Comparison of ENCODE assay signal across 1 cellular context in the genomic region with DNA sequence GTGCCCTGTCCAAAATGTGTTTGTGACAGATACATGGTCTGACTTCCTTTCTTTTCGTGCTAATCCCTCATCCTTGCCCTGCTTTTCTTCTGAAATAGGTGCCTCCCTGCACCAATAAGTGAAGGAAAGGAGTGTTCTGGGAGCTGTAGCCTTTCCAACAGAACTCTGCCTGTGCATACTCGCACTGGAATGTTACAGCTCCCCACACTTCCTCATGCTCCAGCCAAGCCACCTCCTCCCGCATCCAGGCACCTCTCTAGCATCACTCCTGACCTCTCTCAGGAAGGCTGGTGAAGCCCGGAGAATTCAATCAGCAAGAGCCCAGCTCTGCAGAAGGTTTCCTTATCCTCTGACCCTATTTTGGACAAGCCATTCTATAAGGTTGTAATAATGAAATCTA.
TF ChIP-seq lines count a peak whose summit lies in the region.

No MANE protein-coding gene starts in this region.

TF ChIP-seq in WTC11, 78 proteins besides CTCF, POLR2A, EP300 and RAD21 (continued from another document):
- TF ChIP-seq, protein P1, sequence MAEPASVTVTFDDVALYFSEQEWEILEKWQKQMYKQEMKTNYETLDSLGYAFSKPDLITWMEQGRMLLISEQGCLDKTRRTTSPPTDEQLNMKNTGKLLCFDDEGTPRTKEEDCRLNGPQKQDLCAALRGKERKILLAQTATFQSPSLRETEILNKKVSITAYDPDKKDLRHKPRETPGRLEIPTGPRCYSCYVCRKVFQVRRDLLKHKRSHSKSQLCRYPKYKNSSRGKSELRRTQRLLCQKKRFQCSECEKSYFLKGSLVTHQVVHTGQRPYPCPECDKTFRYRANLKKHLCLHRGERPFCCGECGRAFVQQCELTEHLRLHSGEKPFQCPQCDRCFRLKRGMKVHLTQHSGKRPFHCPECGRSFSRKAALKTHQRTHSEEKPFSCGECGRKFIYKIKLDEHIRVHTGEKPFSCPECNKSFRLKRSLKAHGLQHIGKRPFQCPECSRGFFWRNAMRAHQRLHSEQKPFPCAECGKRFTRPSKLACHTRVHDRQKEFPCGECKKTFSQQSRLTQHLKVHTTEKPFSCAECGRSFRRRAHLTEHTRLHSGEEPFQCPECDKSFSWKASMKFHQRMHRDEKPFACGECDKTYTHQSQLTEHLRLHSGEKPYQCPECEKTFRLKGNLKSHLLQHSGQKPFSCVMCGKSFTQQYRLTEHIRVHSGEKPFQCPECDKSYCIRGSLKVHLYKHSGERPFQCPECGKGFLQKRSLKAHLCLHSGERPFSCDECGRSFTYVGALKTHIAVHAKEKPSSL (CRISPR knock-in tag; conservative IDR thresholded peaks at IDR 0.05): no peak
- TF ChIP-seq, protein P2, sequence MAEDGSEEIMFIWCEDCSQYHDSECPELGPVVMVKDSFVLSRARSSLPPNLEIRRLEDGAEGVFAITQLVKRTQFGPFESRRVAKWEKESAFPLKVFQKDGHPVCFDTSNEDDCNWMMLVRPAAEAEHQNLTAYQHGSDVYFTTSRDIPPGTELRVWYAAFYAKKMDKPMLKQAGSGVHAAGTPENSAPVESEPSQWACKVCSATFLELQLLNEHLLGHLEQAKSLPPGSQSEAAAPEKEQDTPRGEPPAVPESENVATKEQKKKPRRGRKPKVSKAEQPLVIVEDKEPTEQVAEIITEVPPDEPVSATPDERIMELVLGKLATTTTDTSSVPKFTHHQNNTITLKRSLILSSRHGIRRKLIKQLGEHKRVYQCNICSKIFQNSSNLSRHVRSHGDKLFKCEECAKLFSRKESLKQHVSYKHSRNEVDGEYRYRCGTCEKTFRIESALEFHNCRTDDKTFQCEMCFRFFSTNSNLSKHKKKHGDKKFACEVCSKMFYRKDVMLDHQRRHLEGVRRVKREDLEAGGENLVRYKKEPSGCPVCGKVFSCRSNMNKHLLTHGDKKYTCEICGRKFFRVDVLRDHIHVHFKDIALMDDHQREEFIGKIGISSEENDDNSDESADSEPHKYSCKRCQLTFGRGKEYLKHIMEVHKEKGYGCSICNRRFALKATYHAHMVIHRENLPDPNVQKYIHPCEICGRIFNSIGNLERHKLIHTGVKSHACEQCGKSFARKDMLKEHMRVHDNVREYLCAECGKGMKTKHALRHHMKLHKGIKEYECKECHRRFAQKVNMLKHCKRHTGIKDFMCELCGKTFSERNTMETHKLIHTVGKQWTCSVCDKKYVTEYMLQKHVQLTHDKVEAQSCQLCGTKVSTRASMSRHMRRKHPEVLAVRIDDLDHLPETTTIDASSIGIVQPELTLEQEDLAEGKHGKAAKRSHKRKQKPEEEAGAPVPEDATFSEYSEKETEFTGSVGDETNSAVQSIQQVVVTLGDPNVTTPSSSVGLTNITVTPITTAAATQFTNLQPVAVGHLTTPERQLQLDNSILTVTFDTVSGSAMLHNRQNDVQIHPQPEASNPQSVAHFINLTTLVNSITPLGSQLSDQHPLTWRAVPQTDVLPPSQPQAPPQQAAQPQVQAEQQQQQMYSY (CRISPR knock-in tag; IDR thresholded peaks at IDR 0.05): no peak
- TF ChIP-seq ERG (CRISPR knock-in tag; IDR thresholded peaks at IDR 0.05) (no peak), NR1H2 (CRISPR knock-in tag; IDR thresholded peaks at IDR 0.05) (no peak), NFE2L1 (CRISPR knock-in tag; IDR thresholded peaks at IDR 0.05) (no peak), ZNF232 (CRISPR knock-in tag; IDR thresholded peaks at IDR 0.05) (no peak), USF1 (CRISPR knock-in tag; IDR thresholded peaks at IDR 0.05) (no peak), ESRRA (CRISPR knock-in tag; IDR thresholded peaks at IDR 0.05; ENCODE audit: borderline replicate concordance) (no peak), KAT7 (CRISPR knock-in tag; IDR thresholded peaks at IDR 0.05; ENCODE audit: borderline replicate concordance) (no peak), JUN (CRISPR knock-in tag; IDR thresholded peaks at IDR 0.05) (no peak), GTF2I (CRISPR knock-in tag; conservative IDR thresholded peaks at IDR 0.05) (no peak)
- TF ChIP-seq, protein P3, sequence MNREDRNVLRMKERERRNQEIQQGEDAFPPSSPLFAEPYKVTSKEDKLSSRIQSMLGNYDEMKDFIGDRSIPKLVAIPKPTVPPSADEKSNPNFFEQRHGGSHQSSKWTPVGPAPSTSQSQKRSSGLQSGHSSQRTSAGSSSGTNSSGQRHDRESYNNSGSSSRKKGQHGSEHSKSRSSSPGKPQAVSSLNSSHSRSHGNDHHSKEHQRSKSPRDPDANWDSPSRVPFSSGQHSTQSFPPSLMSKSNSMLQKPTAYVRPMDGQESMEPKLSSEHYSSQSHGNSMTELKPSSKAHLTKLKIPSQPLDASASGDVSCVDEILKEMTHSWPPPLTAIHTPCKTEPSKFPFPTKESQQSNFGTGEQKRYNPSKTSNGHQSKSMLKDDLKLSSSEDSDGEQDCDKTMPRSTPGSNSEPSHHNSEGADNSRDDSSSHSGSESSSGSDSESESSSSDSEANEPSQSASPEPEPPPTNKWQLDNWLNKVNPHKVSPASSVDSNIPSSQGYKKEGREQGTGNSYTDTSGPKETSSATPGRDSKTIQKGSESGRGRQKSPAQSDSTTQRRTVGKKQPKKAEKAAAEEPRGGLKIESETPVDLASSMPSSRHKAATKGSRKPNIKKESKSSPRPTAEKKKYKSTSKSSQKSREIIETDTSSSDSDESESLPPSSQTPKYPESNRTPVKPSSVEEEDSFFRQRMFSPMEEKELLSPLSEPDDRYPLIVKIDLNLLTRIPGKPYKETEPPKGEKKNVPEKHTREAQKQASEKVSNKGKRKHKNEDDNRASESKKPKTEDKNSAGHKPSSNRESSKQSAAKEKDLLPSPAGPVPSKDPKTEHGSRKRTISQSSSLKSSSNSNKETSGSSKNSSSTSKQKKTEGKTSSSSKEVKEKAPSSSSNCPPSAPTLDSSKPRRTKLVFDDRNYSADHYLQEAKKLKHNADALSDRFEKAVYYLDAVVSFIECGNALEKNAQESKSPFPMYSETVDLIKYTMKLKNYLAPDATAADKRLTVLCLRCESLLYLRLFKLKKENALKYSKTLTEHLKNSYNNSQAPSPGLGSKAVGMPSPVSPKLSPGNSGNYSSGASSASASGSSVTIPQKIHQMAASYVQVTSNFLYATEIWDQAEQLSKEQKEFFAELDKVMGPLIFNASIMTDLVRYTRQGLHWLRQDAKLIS (CRISPR knock-in tag; IDR thresholded peaks at IDR 0.05; ENCODE audit: borderline replicate concordance): no peak
- TF ChIP-seq, protein P4, sequence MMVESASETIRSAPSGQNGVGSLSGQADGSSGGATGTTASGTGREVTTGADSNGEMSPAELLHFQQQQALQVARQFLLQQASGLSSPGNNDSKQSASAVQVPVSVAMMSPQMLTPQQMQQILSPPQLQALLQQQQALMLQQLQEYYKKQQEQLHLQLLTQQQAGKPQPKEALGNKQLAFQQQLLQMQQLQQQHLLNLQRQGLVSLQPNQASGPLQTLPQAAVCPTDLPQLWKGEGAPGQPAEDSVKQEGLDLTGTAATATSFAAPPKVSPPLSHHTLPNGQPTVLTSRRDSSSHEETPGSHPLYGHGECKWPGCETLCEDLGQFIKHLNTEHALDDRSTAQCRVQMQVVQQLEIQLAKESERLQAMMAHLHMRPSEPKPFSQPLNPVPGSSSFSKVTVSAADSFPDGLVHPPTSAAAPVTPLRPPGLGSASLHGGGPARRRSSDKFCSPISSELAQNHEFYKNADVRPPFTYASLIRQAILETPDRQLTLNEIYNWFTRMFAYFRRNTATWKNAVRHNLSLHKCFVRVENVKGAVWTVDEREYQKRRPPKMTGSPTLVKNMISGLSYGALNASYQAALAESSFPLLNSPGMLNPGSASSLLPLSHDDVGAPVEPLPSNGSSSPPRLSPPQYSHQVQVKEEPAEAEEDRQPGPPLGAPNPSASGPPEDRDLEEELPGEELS (CRISPR knock-in tag; IDR thresholded peaks at IDR 0.05): no peak
